35 cellular contexts compared by ENCODE assay signal in genomic region chr2:114091010-114091409, GRCh38.
"Had no signal": no experiment of that assay in that cellular context is flagged by ENCODE, and none has a peak within 500 bp of the region (broad histone marks: within the 10 kb centered on the region; RNA-seq: fewer than 3 reads in every experiment).

No MANE protein-coding gene starts in this region.

- H3K9me3 ChIP-seq: MG63 had no signal

- H3K36me3 ChIP-seq: MG63 had no signal

- H3K4me3 ChIP-seq: MG63 had no signal

- H3K27me3 ChIP-seq: MG63 had no signal

- DNase-seq: Kasumi-1, MG63, MM.1S, MV-4-11, NCI-H1048, NCI-H1092, NCI-H1092 treated with DMSO at 0.1 percent for 48 hours, NCI-H1105, NCI-H1105 treated with DMSO at 0.1 percent for 48 hours, NCI-H1417, NCI-H1417 treated with DMSO at 0.1 percent for 48 hours, NCI-H1436, NCI-H1436 treated with DMSO at 0.1 percent for 48 hours, NCI-H146, NCI-H1694, NCI-H1694 treated with DMSO at 0.1 percent for 48 hours, NCI-H187, NCI-H187 treated with DMSO at 0.1 percent for 48 hours, NCI-H1930, NCI-H2029, NCI-H2029 treated with DMSO at 0.1 percent for 48 hours, NCI-H2081 treated with DMSO at 0.1 percent for 48 hours, NCI-H2107, NCI-H2171, NCI-H2171 treated with DMSO at 0.1 percent for 48 hours, NCI-H2227 treated with DMSO at 0.1 percent for 48 hours, NCI-H226, NCI-H345, NCI-H446, NCI-H446 treated with DMSO at 0.1 percent for 48 hours, NCI-H510A, NCI-H510A treated with DMSO at 0.1 percent for 48 hours, NCI-H524, NCI-H524 treated with DMSO at 0.1 percent for 48 hours, NCI-H526 had no signal
